26 cellular contexts compared by ENCODE assay signal in genomic region chr7:84617265-84618030, GRCh38.
DNase-seq lines count a peak whose midpoint lies in the region; ATAC-seq, FAIRE-seq and TF ChIP-seq lines count a peak whose summit lies in the region.
"Had no signal": no experiment of that assay in that cellular context is flagged by ENCODE, and none has a peak within 500 bp of the region (broad histone marks: within the 10 kb centered on the region; RNA-seq: fewer than 3 reads in every experiment).

No MANE protein-coding gene starts in this region.

- DNase-seq in H54 (ENCODE audit: insufficient read length, low spot score) (no peak), PC-3 (peak; percentile 38), osteoblast (ENCODE audit: insufficient read length, low spot score, missing footprints) (no peak), G401 (ENCODE audit: low spot score) (no peak), NOMO-1 treated with DMSO at 0.1 percent for 48 hours (lab: John Stamatoyannopoulos, UW; ENCODE audit: unreplicated experiment) (no peak)
- DNase-seq: AML-193; CD4-positive, alpha-beta T cell; DMS53; H7; KG1; NCI-H1092 treated with DMSO at 0.1 percent for 48 hours; NCI-H1436; NCI-H187; NCI-H2081 treated with DMSO at 0.1 percent for 48 hours; NCI-H2171 treated with DMSO at 0.1 percent for 48 hours; NCI-H345; NCI-H524; NCI-H748 treated with DMSO at 0.1 percent for 48 hours; NK-92 treated with Interleukin-12 subunit alpha and Interleukin-12 subunit beta, amount 100 ng/mL, for 24 hours; SHP77 treated with DMSO at 0.1 percent for 48 hours; SW 1271 had no signal

- in situ Hi-C loops in G401 (cut with HindIII; ENCODE audit: low sequenced_read_pairs): no loop called here

- ATAC-seq in PC-3 (peak; percentile 83), GM19023 (IDR thresholded peaks at IDR 0.05; ENCODE audit: unreplicated experiment) (no peak)

- no peak for TF ChIP-seq CTCF in PC-3 (conservative IDR thresholded peaks at IDR 0.05; ENCODE audit: low read depth, low read length)
- no peak for TF ChIP-seq CTCF in osteoblast (IDR thresholded peaks at IDR 0.05; ENCODE audit: extremely low read depth, low read depth, low read length)

- BruUV-seq in PC-3 (replicated peaks; lab: Mats Ljungman, UMichigan): no TSS peak

- no peak overlapping the region for H3K9ac ChIP-seq in PC-3 (ENCODE audit: low read length)
- H3K9ac ChIP-seq: BLaER1 treated with 17β-estradiol and CSF1 and Interleukin-3, amounts not matched to agents 10 nM and 100 nM had no signal

- no peaks in the 10 kb centered on the region for H3F3A ChIP-seq in PC-3 (ENCODE audit: low read length, unreplicated experiment)

- H3K9me2 ChIP-seq in PC-3 (replicated peaks; ENCODE audit: low read length): no peaks in the 10 kb centered on the region

- H4K20me1 ChIP-seq in PC-3 (ENCODE audit: low read length) (no peaks in the 10 kb centered on the region), osteoblast (ENCODE audit: insufficient read depth, low read length) (no peaks in the 10 kb centered on the region)
- H4K20me1 ChIP-seq: BLaER1 treated with 17β-estradiol and CSF1 and Interleukin-3, amounts not matched to agents 10 nM and 100 nM had no signal

- H3K4me1 ChIP-seq in PC-3 (ENCODE audit: insufficient read depth, low read length) (peaks cover 8% of the 10 kb centered on the region), osteoblast (ENCODE audit: insufficient read depth, low read length) (no peaks in the 10 kb centered on the region)

- POLR2A ChIA-PET in PC-3 (lab: Charles Lee; ENCODE audit: unreplicated experiment): no interaction called here

- TF ChIP-seq POLR2A in H54 (IDR thresholded peaks at IDR 0.05; ENCODE audit: low read depth, low read length): no peak

- H3K27ac ChIP-seq in PC-3 (ENCODE audit: low read length) (peak overlapping the region; percentile 12; the same call in 1 of the 2 replicates), osteoblast (ENCODE audit: low read depth, low read length) (no peak overlapping the region)
- H3K27ac ChIP-seq: BLaER1 treated with 17β-estradiol and CSF1 and Interleukin-3, amounts not matched to agents 10 nM and 100 nM had no signal

- H3K79me2 ChIP-seq in PC-3 (ENCODE audit: low read length) (no peaks in the 10 kb centered on the region), osteoblast (ENCODE audit: insufficient read depth, low read length) (no peaks in the 10 kb centered on the region)

- H3K9me3 ChIP-seq in PC-3 (ENCODE audit: low read length): no peaks in the 10 kb centered on the region
- no peaks in the 10 kb centered on the region for H3K9me3 ChIP-seq in osteoblast (ENCODE audit: low read depth, low read length)

- H3K4me2 ChIP-seq in PC-3 (ENCODE audit: low read length) (0 out of 2 replicates have a peak overlapping the region, but pooled peaks have one; percentile 40), osteoblast (ENCODE audit: insufficient read depth, low read length) (no peak overlapping the region)
- H3K4me2 ChIP-seq: BLaER1 treated with 17β-estradiol and CSF1 and Interleukin-3, amounts not matched to agents 10 nM and 100 nM had no signal

- peak; percentile 30 for FAIRE-seq in H54 (lab: Jason Lieb, UNC)
- peak; percentile 4 for FAIRE-seq in endometrium (lab: Jason Lieb, UNC)
- FAIRE-seq: A204.1, D721Med had no signal

- CTCF ChIA-PET in PC-3 (lab: Charles Lee): no interaction called here

- intact Hi-C loops in PC-3 (cut with micrococcal nuclease): loop anchor here (2.0 to 10.0 kb wide), 4 partner anchors 45 to 683 kb away; partner anchors contain the start of gene SEMA3A

- no peak overlapping the region for H3K4me3 ChIP-seq in PC-3 (ENCODE audit: low read length)
- H3K4me3 ChIP-seq in osteoblast (ENCODE audit: insufficient read depth, low read length): no peak overlapping the region
- H3K4me3 ChIP-seq: BLaER1 treated with 17β-estradiol and CSF1 and Interleukin-3, amounts not matched to agents 10 nM and 100 nM had no signal

- H3K36me3 ChIP-seq in PC-3 (ENCODE audit: low read depth, low read length): no peaks in the 10 kb centered on the region
- no peaks in the 10 kb centered on the region for H3K36me3 ChIP-seq in osteoblast (ENCODE audit: insufficient read depth, low read length)
- H3K36me3 ChIP-seq: BLaER1 treated with 17β-estradiol and CSF1 and Interleukin-3, amounts not matched to agents 10 nM and 100 nM had no signal

- no peak overlapping the region for H2AFZ ChIP-seq in PC-3 (ENCODE audit: low read length)
- peak overlapping the region; percentile 26 for H2AFZ ChIP-seq in osteoblast (ENCODE audit: low read length)

- no peaks in the 10 kb centered on the region for H3K27me3 ChIP-seq in PC-3 (ENCODE audit: low read length)
- no peaks in the 10 kb centered on the region for H3K27me3 ChIP-seq in osteoblast (ENCODE audit: insufficient read depth, low read length)
- H3K27me3 ChIP-seq: BLaER1 treated with 17β-estradiol and CSF1 and Interleukin-3, amounts not matched to agents 10 nM and 100 nM had no signal
